Comparison of ENCODE assay signal across 11 cellular contexts in the genomic region with DNA sequence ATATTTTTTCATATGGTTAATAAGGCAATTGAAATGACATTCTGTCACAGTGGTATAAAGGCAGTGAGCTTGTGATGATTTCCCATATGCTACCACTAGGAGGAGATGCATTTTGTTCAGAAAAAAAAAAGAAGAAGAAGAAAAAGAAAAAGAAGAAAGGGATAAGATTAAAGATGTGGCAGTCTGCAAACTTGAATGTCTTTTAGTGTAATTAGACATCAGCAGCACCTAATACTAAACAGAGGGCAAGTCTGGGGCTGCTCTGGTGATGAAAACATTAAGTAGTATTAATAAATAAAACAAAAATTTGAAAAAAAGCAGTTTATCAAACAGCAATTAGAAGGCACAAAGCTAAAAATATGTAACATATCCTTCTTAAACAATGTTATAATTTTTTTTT.
DNase-seq lines count a peak whose midpoint lies in the region; ATAC-seq, FAIRE-seq and TF ChIP-seq lines count a peak whose summit lies in the region.
"Had no signal": no experiment of that assay in that cellular context is flagged by ENCODE, and none has a peak within 500 bp of the region (broad histone marks: within the 10 kb centered on the region; RNA-seq: fewer than 3 reads in every experiment).

No MANE protein-coding gene starts in this region.

- TF ChIP-seq CTCF in D721Med (IDR thresholded peaks at IDR 0.05; ENCODE audit: insufficient read depth, missing control alignments) (peak; percentile 50), VCaP (conservative IDR thresholded peaks at IDR 0.05) (peak; percentile 70), right atrium auricular region (IDR thresholded peaks at IDR 0.05) (peak in 1 of 2 donors; percentile 15)

- peak; percentile 55 for ATAC-seq in left lobe of liver

- H3K27ac ChIP-seq in VCaP (no peak overlapping the region), right atrium auricular region (no peak overlapping the region)
- H3K27ac ChIP-seq: tibial artery had no signal

- no peaks in the 10 kb centered on the region for H3K9me3 ChIP-seq in right atrium auricular region
- H3K9me3 ChIP-seq: tibial artery had no signal

- H3K4me1 ChIP-seq in right atrium auricular region = no peaks in the 10 kb centered on the region
- H3K4me1 ChIP-seq: tibial artery had no signal

- DNase-seq in D721Med (ENCODE audit: insufficient read length, low spot score) = no peak
- DNase-seq in HT-29 (ENCODE audit: low spot score) = peak; percentile 33
- DNase-seq in left lobe of liver (ENCODE audit: low spot score) = no peak
- DNase-seq in midbrain (lab: John Stamatoyannopoulos, UW) = no peak
- DNase-seq in right atrium auricular region (ENCODE audit: low spot score) = no peak
- DNase-seq in central memory CD4-positive, alpha-beta T cell = no peak
- DNase-seq in OCI-M2 (lab: John Stamatoyannopoulos, UW; ENCODE audit: unreplicated experiment) = no peak
- DNase-seq: SHP77, small intestine, tibial artery had no signal

- H3K36me3 ChIP-seq in right atrium auricular region = no peaks in the 10 kb centered on the region
- H3K36me3 ChIP-seq: tibial artery had no signal

- FAIRE-seq in D721Med (lab: Jason Lieb, UNC) = no peak
- FAIRE-seq: small intestine had no signal

- no peak overlapping the region for H3K4me3 ChIP-seq in right atrium auricular region
- H3K4me3 ChIP-seq: tibial artery had no signal

- H3K27me3 ChIP-seq in right atrium auricular region = no peaks in the 10 kb centered on the region
- H3K27me3 ChIP-seq: tibial artery had no signal
